36 cellular contexts compared by ENCODE assay signal in genomic region chr14:23101986-23102625, GRCh38. TPM values are rescaled to one million over a fixed set of nuclear protein-coding genes. Genes with fewer than 3 reads are reported as not detected.
"Had no signal": no experiment of that assay in that cellular context is flagged by ENCODE, and none has a peak within 500 bp of the region (broad histone marks: within the 10 kb centered on the region; RNA-seq: fewer than 3 reads in every experiment).

No MANE protein-coding gene starts in this region.

- H3K27ac Mint-ChIP-seq: activated CD4-positive, alpha-beta T cell treated with anti-CD3 and anti-CD28 coated beads for 36 hours; activated CD8-positive, alpha-beta memory T cell treated with anti-CD3 and anti-CD28 coated beads, Interleukin-2, amount 10 ng/mL, durations not matched to agents 7 days and 5 days; activated CD8-positive, alpha-beta T cell treated with anti-CD3 and anti-CD28 coated beads, Interleukin-2, amount 10 ng/mL, durations not matched to agents 7 days and 5 days; activated naive CD8-positive, alpha-beta T cell treated with anti-CD3 and anti-CD28 coated beads for 36 hours; activated T-cell treated with anti-CD3 and anti-CD28 coated beads, Interleukin-2, amount 50 U/mL, for 72 hours; brain; natural killer cell treated with Interleukin-12 subunit alpha and Interleukin-12 subunit beta and Interleukin-15 and Interleukin-18, amount 100 ng/mL, for 72 hours; T-cell; T-helper 2 cell treated with Interferon-gamma antibody and Interleukin-4, amounts not matched to agents 5 μg/mL and 100 μg/mL, for 36 hours had no signal

- ATAC-seq: activated CD4-positive, alpha-beta T cell treated with anti-CD3 and anti-CD28 coated beads for 36 hours; activated CD8-positive, alpha-beta memory T cell treated with anti-CD3 and anti-CD28 coated beads, Interleukin-2, amount 10 ng/mL, durations not matched to agents 7 days and 5 days; activated CD8-positive, alpha-beta T cell treated with anti-CD3 and anti-CD28 coated beads, Interleukin-2, amount 10 ng/mL, durations not matched to agents 7 days and 5 days; left lung; lower lobe of right lung; T-cell had no signal

- H3K4me3 ChIP-seq: adrenal gland, ascending aorta, cardiac muscle cell, colonic mucosa, left lung, lower lobe of right lung, ovary, prostate gland, sigmoid colon, smooth muscle cell, testis, transverse colon had no signal

- DNase-seq: activated CD4-positive, alpha-beta T cell treated with anti-CD3 and anti-CD28 coated beads for 36 hours; activated CD4-positive, CD25-positive, alpha-beta regulatory T cell; activated CD8-positive, alpha-beta memory T cell treated with anti-CD3 and anti-CD28 coated beads, Interleukin-2, amount 10 ng/mL, durations not matched to agents 7 days and 5 days; activated CD8-positive, alpha-beta T cell treated with anti-CD3 and anti-CD28 coated beads, Interleukin-2, amount 10 ng/mL, durations not matched to agents 7 days and 5 days; activated naive CD4-positive, alpha-beta T cell; activated naive CD8-positive, alpha-beta T cell treated with anti-CD3 and anti-CD28 coated beads for 36 hours; activated T-cell treated with anti-CD3 and anti-CD28 coated beads, Interleukin-2, amount 50 U/mL, for 72 hours; adrenal gland; cerebellar nuclear complex; colonic mucosa; foreskin fibroblast; immature natural killer cell; kidney; left lung; lower lobe of right lung; mesenchymal stem cell; ovary; retina; stimulated activated CD4-positive, alpha-beta T cell treated with anti-CD3 and anti-CD28 coated beads, Interleukin-15, amount 100 ng/mL, for 24 hours; stimulated activated CD4-positive, alpha-beta T cell treated with anti-CD3 and anti-CD28 coated beads, Interleukin-2, amount 100 ng/mL, for 24 hours; stimulated activated naive CD4-positive, alpha-beta T cell; T-cell; testis; transverse colon had no signal

- H3K27me3 ChIP-seq: adrenal gland, ascending aorta, cardiac muscle cell, colonic mucosa, left lung, ovary, sigmoid colon, testis, transverse colon had no signal

- H3K9me3 Mint-ChIP-seq: activated naive CD8-positive, alpha-beta T cell treated with anti-CD3 and anti-CD28 coated beads for 36 hours; activated T-cell treated with anti-CD3 and anti-CD28 coated beads, Interleukin-2, amount 50 U/mL, for 72 hours; endodermal cell; immature natural killer cell; natural killer cell treated with Interleukin-12 subunit alpha and Interleukin-12 subunit beta and Interleukin-15 and Interleukin-18, amount 100 ng/mL, for 72 hours; T-cell; T-helper 2 cell treated with Interferon-gamma antibody and Interleukin-4, amounts not matched to agents 5 μg/mL and 100 μg/mL, for 36 hours had no signal

- H3K9me3 ChIP-seq: adrenal gland, ascending aorta, colonic mucosa, left lung, lower lobe of right lung, ovary, prostate gland, sigmoid colon, testis, transverse colon had no signal

- H3K4me2 ChIP-seq: smooth muscle cell had no signal

- H3K27ac ChIP-seq: adrenal gland, ascending aorta, cardiac muscle cell, colonic mucosa, left lung, lower lobe of right lung, ovary, prostate gland, sigmoid colon, testis, transverse colon had no signal

- H3K36me3 Mint-ChIP-seq: natural killer cell treated with Interleukin-12 subunit alpha and Interleukin-12 subunit beta and Interleukin-15 and Interleukin-18, amount 100 ng/mL, for 72 hours had no signal

- H3K36me3 ChIP-seq: colonic mucosa, ovary, prostate gland had no signal

- H3K4me1 ChIP-seq: colonic mucosa, prostate gland, testis had no signal

RNA-seq across cellular contexts. Expression of gene CIROP, which starts 2.7 kb away (rescaled TPM):
- total RNA-seq: activated CD4-positive, alpha-beta T cell treated with anti-CD3 and anti-CD28 coated beads for 36 hours; activated CD8-positive, alpha-beta memory T cell treated with anti-CD3 and anti-CD28 coated beads, Interleukin-2, amount 10 ng/mL, durations not matched to agents 7 days and 5 days; activated CD8-positive, alpha-beta T cell treated with anti-CD3 and anti-CD28 coated beads, Interleukin-2, amount 10 ng/mL, durations not matched to agents 7 days and 5 days; activated naive CD8-positive, alpha-beta T cell treated with anti-CD3 and anti-CD28 coated beads for 36 hours; activated T-cell treated with anti-CD3 and anti-CD28 coated beads, Interleukin-2, amount 50 U/mL, for 72 hours; adrenal gland; ascending aorta; colonic mucosa; esophagus mucosa; kidney; left lung; lower lobe of right lung; mononuclear cell; natural killer cell treated with Interleukin-12 subunit alpha and Interleukin-12 subunit beta and Interleukin-15 and Interleukin-18, amount 100 ng/mL, for 72 hours; ovary; prostate gland; smooth muscle cell; T-cell; testis; transverse colon; urinary bladder had no signal
- polyA plus RNA-seq: adrenal gland, cardiac muscle cell, immature natural killer cell, ovary, sigmoid colon, smooth muscle cell, urinary bladder had no signal

RNA-seq across cellular contexts. Expression of gene CEBPE, which starts 16.9 kb away (rescaled TPM):
- total RNA-seq: ascending aorta; cardiac muscle cell; colonic mucosa; endodermal cell; esophagus mucosa; kidney; natural killer cell treated with Interleukin-12 subunit alpha and Interleukin-12 subunit beta and Interleukin-15 and Interleukin-18, amount 100 ng/mL, for 72 hours; ovary; prostate gland; smooth muscle cell; transverse colon; urinary bladder had no signal
- polyA plus RNA-seq: cardiac muscle cell, immature natural killer cell, smooth muscle cell had no signal
